In genomic region chr17:9003355-9004131, GRCh38 we compare ENCODE assay signal across 11 cellular contexts. TPM values are rescaled to one million over a fixed set of nuclear protein-coding genes. Genes with fewer than 3 reads are reported as not detected.
DNase-seq lines count a peak whose midpoint lies in the region; ATAC-seq lines count a peak whose summit lies in the region.
"Had no signal": no experiment of that assay in that cellular context is flagged by ENCODE, and none has a peak within 500 bp of the region (broad histone marks: within the 10 kb centered on the region; RNA-seq: fewer than 3 reads in every experiment).

No MANE protein-coding gene starts in this region.

- H3K18ac ChIP-seq in trophoblast cell (ENCODE audit: low read length) = no peak overlapping the region

- no peaks in the 10 kb centered on the region for H3K79me2 ChIP-seq in trophoblast cell (ENCODE audit: control insufficient read depth, insufficient read depth, low read length, poor library complexity)

- no peak overlapping the region for H3K27ac ChIP-seq in trophoblast cell (ENCODE audit: low read depth, low read length)

- no peak overlapping the region for H3K9ac ChIP-seq in trophoblast cell (ENCODE audit: low read length)

- peak overlapping the region; percentile 21 to 68 (median 49) for H3K4me3 Mint-ChIP-seq in T-cell

- H2AK5ac ChIP-seq in trophoblast cell (ENCODE audit: low read length) = no peak overlapping the region

- CTCF ChIA-PET in T-cell (lab: Charles Lee) = no interaction called here

- peaks cover 6% of the 10 kb centered on the region for H3K36me3 Mint-ChIP-seq in T-cell

- no peak overlapping the region for H2AFZ ChIP-seq in trophoblast cell (ENCODE audit: insufficient read depth, low read length, poor library complexity)

- H3K27ac Mint-ChIP-seq in T-cell = no peak overlapping the region

- peaks cover 4% of the 10 kb centered on the region for H3K9me3 ChIP-seq in trophoblast cell (ENCODE audit: insufficient read depth, low read depth, low read length)

- H3K36me3 ChIP-seq in trophoblast cell (ENCODE audit: control insufficient read depth in 1 of 2, insufficient read depth in 2 of 2, low read length in 2 of 2) = no peaks in the 10 kb centered on the region

- POLR2A ChIA-PET in T-cell (lab: Charles Lee) = no interaction called here

- H3K27me3 Mint-ChIP-seq in T-cell = peaks cover 50 to 80% of the 10 kb centered on the region in 2 donors

- no peaks in the 10 kb centered on the region for H3K79me1 ChIP-seq in trophoblast cell (ENCODE audit: low read length)

- no peak overlapping the region for H3K14ac ChIP-seq in trophoblast cell (ENCODE audit: low read length)

- no peak overlapping the region for H3K23ac ChIP-seq in trophoblast cell (ENCODE audit: low read length)

- ATAC-seq in T-cell (replicated peaks in 1 of 4) (peak; percentile 26 to 48 (median 36)), left ventricle myocardium superior (peak; percentile 42), GM19452 (IDR thresholded peaks at IDR 0.05; ENCODE audit: unreplicated experiment) (no peak)
- ATAC-seq: HCT116 had no signal

- H4K91ac ChIP-seq in trophoblast cell (ENCODE audit: low read depth, low read length) = no peak overlapping the region

- H3K4me3 ChIP-seq in trophoblast cell (ENCODE audit: low read depth, low read length) = peak overlapping the region; percentile 44

- H2BK120ac ChIP-seq in trophoblast cell (ENCODE audit: insufficient read depth, low read length, poor library complexity) = no peak overlapping the region

- H4K8ac ChIP-seq in trophoblast cell (ENCODE audit: low read depth, low read length) = no peak overlapping the region

- peaks cover 0 to 5% (median 4%) of the 10 kb centered on the region in 3 donors for H3K9me3 Mint-ChIP-seq in T-cell

- H3K4me1 Mint-ChIP-seq in T-cell = peaks cover 10 to 21% (median 17%) of the 10 kb centered on the region in 3 donors

- H2BK5ac ChIP-seq in trophoblast cell (ENCODE audit: low read depth, low read length, poor library complexity) = no peak overlapping the region

- H3K4me1 ChIP-seq in trophoblast cell (ENCODE audit: control insufficient read depth in 1 of 2, insufficient read depth in 2 of 2, low read length in 2 of 2) = peaks cover 5 to 6% of the 10 kb centered on the region in 2 experiments

- DNase-seq in COLO829 (ENCODE audit: low spot score) (peak; percentile 54), T-cell (no peak), left ventricle myocardium superior (peak; percentile 48), trophoblast cell (peak; percentile 25 to 42), HT-29 (ENCODE audit: low spot score) (no peak), GDM1 (lab: John Stamatoyannopoulos, UW) (no peak)
- no peak for DNase-seq in activated CD4-positive, alpha-beta T cell treated with anti-CD3 and anti-CD28 coated beads, Interleukin-2, amount 50 U/mL, for 48 hours
- DNase-seq: effector CD8-positive, alpha-beta T cell had no signal

- H3K4ac ChIP-seq in trophoblast cell (ENCODE audit: low read depth, low read length) = no peak overlapping the region

- peak overlapping the region; percentile 84 for H3K4me2 ChIP-seq in trophoblast cell (ENCODE audit: low read length)

- WGBS in trophoblast cell (ENCODE audit: extremely low coverage, insufficient coverage, insufficient read length) = no CpG with 5 or more reads among the region's 90 CpGs

- intact Hi-C loops in left ventricle myocardium superior (cut with micrococcal nuclease) = no loop called here

- no peak overlapping the region for H4K12ac ChIP-seq in trophoblast cell (ENCODE audit: low read depth, low read length)

- H3K27me3 ChIP-seq in trophoblast cell (ENCODE audit: insufficient read depth, low read length) = peaks cover 48% of the 10 kb centered on the region

- H2BK12ac ChIP-seq in trophoblast cell (ENCODE audit: low read length) = no peak overlapping the region

RNA-seq across cellular contexts. Expression of gene NTN1, which starts 17.8 kb away (rescaled TPM):
- total RNA-seq in T-cell (under 1 TPM in 4 of 5 donors, not detected in 1; 0.07 to 0.15 (median 0.12) TPM), left ventricle myocardium superior (28.4 TPM)
- 0.92 and 1.1 TPM in 2 replicates for polyA plus RNA-seq in trophoblast cell (2013)
- 0.03 and 0.10 TPM in 2 replicates for total RNA-seq in HT-29 (2014; rRNA removed; shearing (Covaris generic))

RNA-seq across cellular contexts. Expression of gene PIK3R5, which starts 38.0 kb away (rescaled TPM):
- total RNA-seq in T-cell (100 to 1,000 TPM; 118 to 210 (median 151) TPM), left ventricle myocardium superior (2.5 TPM)
- polyA plus RNA-seq in trophoblast cell (2013) = 0.04 TPM in 1 of 2 replicates, not detected in the other
- not detected in 2 replicates for total RNA-seq in HT-29 (2014; rRNA removed; shearing (Covaris generic))
- total RNA-seq: renal cortical epithelial cell had no signal

Comparison
In these comparisons a context has a peak if more than half of its experiments do, and no peak if none do; other contexts are left out.
1. DNase-seq: peak in COLO829 (single experiment), left ventricle myocardium superior (single experiment) and trophoblast cell (2 of 2); none in T-cell (0 of 34), HT-29 (single experiment), GDM1 (single experiment) and activated CD4-positive, alpha-beta T cell treated with anti-CD3 and anti-CD28 coated beads, Interleukin-2, amount 50 U/mL, for 48 hours (0 of 2).
2. RNA of gene NTN1, which starts 17.8 kb away (total RNA-seq): 28.4 TPM in left ventricle myocardium superior (single experiment); 0.07 to 0.15 TPM in T-cell and 0.03 to 0.10 TPM in HT-29; every median in the first group is over 10 times any median in the second.
3. RNA of gene PIK3R5, which starts 38.0 kb away (total RNA-seq): 118 to 210 TPM in T-cell; 2.5 TPM in left ventricle myocardium superior (single experiment) and not detected in HT-29; every median in the first group is over 10 times any median in the second.